Comparison of ENCODE assay signal across 21 cellular contexts in the genomic region with DNA sequence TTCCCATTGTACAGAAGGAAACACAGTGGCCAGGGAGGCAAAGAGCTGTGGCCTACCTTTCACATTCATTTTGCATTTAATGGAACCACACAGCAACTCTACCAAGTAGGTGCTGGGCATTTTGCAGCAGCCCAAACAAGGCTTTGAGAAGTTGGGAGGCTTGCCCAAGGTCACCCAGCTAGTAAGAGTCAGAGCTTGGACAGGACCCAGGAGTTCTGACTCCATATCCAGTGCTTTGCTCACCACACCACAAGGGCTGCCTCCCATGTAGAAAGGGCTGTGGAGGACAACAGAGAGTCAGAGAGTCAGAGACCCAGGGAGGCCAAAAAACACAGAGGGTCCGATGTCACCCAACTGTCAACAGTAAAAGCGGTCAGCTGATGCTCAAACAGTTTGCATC.
DNase-seq lines count a peak whose midpoint lies in the region; ATAC-seq and TF ChIP-seq lines count a peak whose summit lies in the region.
"Had no signal": no experiment of that assay in that cellular context is flagged by ENCODE, and none has a peak within 500 bp of the region (broad histone marks: within the 10 kb centered on the region; RNA-seq: fewer than 3 reads in every experiment).

No MANE protein-coding gene starts in this region.

- no peak overlapping the region for H3K27ac ChIP-seq in body of pancreas
- H3K27ac ChIP-seq: 22Rv1 had no signal

- DNase-seq in AG08395 (ENCODE audit: low spot score) (peak; percentile 71), MG63 (peak; percentile 74), body of pancreas (peak; percentile 34 to 64 (median 58)), lower leg skin (ENCODE audit: low spot score in 2 of 2) (peak; percentile 22 to 79), HAP-1 (ENCODE audit: low spot score in 2 of 2) (no peak), cardiac septum (ENCODE audit: low spot score) (no peak), amygdala (lab: John Stamatoyannopoulos, UW) (no peak)
- DNase-seq: COR-L47, DMS 273 treated with DMSO at 0.1 percent for 48 hours, KBM-7, MV-4-11, NCI-H187, NCI-H2227 treated with DMSO at 0.1 percent for 48 hours, NCI-H510A treated with DMSO at 0.1 percent for 48 hours, NCI-H774, RPMI8226, SIG-M5 had no signal

- H3K9me3 ChIP-seq in MG63, result no peaks in the 10 kb centered on the region
- H3K9me3 ChIP-seq in body of pancreas, result no peaks in the 10 kb centered on the region
- H3K9me3 ChIP-seq in HAP-1, result no peaks in the 10 kb centered on the region

- WGBS in body of pancreas, 2 donors, result 83 to 97% methylated on average over 2 of the region's 2 CpGs
- WGBS in lower leg skin, 2 donors, result 93 to 94% methylated on average over 2 of the region's 2 CpGs

- intact Hi-C loops in body of pancreas (cut with DNase I), result no loop called here
- intact Hi-C loops in lower leg skin (cut with DNase I; ENCODE audit: low total_unique reads), result no loop called here
- intact Hi-C loops in cardiac septum (cut with DNase I), result no loop called here

- ATAC-seq in body of pancreas (peak; percentile 33), GM21390 (IDR thresholded peaks at IDR 0.05; ENCODE audit: unreplicated experiment) (no peak)
- ATAC-seq: GM12878, HepG2 had no signal

- H3K36me3 ChIP-seq in MG63 (no peaks in the 10 kb centered on the region), body of pancreas (replicated peaks in 1 of 2; ENCODE audit: insufficient read depth in 1 of 2, low read depth in 2 of 2) (no peaks in the 10 kb centered on the region), HAP-1 (replicated peaks) (no peaks in the 10 kb centered on the region)

- TF ChIP-seq CTCF in body of pancreas (IDR thresholded peaks at IDR 0.05), result no peak
- no peak for TF ChIP-seq CTCF in lower leg skin (IDR thresholded peaks at IDR 0.05)

- in situ Hi-C loops in HAP-1 (cut with MboI; ENCODE audit: low sequenced_read_pairs), result no loop called here

- TF ChIP-seq POLR2A in body of pancreas (IDR thresholded peaks at IDR 0.05) (no peak), lower leg skin (IDR thresholded peaks at IDR 0.05) (no peak)

- H3K27me3 ChIP-seq in MG63 (no peaks in the 10 kb centered on the region), body of pancreas (no peaks in the 10 kb centered on the region), HAP-1 (ENCODE audit: low read depth) (no peaks in the 10 kb centered on the region)

- H3K4me1 ChIP-seq in body of pancreas, result no peaks in the 10 kb centered on the region
- no peaks in the 10 kb centered on the region for H3K4me1 ChIP-seq in HAP-1

- H3K4me3 ChIP-seq in MG63, result no peak overlapping the region
- H3K4me3 ChIP-seq in body of pancreas, result no peak overlapping the region
- no peak overlapping the region for H3K4me3 ChIP-seq in lower leg skin (ENCODE audit: low read depth, poor library complexity, severe bottlenecking)
- no peak overlapping the region for H3K4me3 ChIP-seq in HAP-1
- H3K4me3 ChIP-seq: GM12878 had no signal

Comparison
In these comparisons a context has a peak if more than half of its experiments do, and no peak if none do; other contexts are left out.
1. DNase-seq: peak in AG08395 (single experiment), MG63 (single experiment), body of pancreas (4 of 4) and lower leg skin (2 of 2); none in HAP-1 (0 of 2), cardiac septum (single experiment) and amygdala (0 of 56).